Comparison of ENCODE assay signal across 8 cellular contexts in the genomic region with DNA sequence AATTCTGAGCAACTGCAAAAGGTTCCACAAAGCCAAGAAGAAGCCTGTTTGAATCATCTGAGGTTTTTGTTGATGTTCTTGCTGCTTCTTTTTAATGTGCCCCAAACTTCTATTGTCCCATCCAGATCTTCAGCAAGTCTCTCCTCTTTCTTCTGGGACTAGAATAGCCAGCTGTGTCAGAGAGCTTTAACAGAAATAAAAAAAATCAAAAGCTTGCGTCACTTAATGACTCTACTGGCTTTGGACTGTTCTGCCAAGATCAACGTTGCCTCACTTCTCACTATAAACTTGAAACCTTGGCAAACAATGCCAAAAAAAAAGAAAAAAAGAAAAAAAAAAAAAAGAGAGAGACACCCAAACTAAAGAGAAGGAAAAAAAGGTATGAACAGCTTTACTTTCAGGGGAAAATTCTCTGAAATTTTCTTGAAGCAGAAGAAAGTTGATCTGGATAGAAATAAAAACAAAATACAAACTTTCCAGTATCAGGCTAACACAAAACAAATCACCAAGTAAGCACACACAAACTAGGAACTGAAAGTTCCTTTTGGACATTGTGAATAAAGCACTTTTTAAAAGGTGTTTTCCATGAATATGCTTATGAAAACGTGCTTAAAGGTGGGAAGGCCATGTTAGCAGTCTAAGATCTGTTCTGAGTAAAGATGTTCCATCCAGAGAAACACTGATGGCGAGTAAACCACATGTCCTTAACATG. TPM values are rescaled to one million over a fixed set of nuclear protein-coding genes. Genes with fewer than 3 reads are reported as not detected.
DNase-seq lines count a peak whose midpoint lies in the region; ATAC-seq and TF ChIP-seq lines count a peak whose summit lies in the region.
"Had no signal": no experiment of that assay in that cellular context is flagged by ENCODE, and none has a peak within 500 bp of the region (broad histone marks: within the 10 kb centered on the region; RNA-seq: fewer than 3 reads in every experiment).

No MANE protein-coding gene starts in this region.

- H3K4me2 ChIP-seq in mesendoderm (ENCODE audit: low read length), result no peak overlapping the region

- peak in 2 of 4 donors; percentile 46 to 82 for TF ChIP-seq POLR2A in upper lobe of left lung (IDR thresholded peaks at IDR 0.05)

- H3K4me1 ChIP-seq in colonic mucosa, result no peaks in the 10 kb centered on the region
- peaks cover 0 to 13% of the 10 kb centered on the region in 2 donors for H3K4me1 ChIP-seq in lung (ENCODE audit: control insufficient read depth in 2 of 2, insufficient read depth in 2 of 2, low read length in 2 of 2)
- H3K4me1 ChIP-seq in upper lobe of left lung, result peaks cover 9 to 13% (median 10%) of the 10 kb centered on the region in 4 donors
- H3K4me1 ChIP-seq in mesendoderm (ENCODE audit: control insufficient read depth, low read depth, low read length), result no peaks in the 10 kb centered on the region

- H3K9me3 ChIP-seq in colonic mucosa (no peaks in the 10 kb centered on the region), lung (ENCODE audit: control insufficient read depth in 2 of 2, insufficient read depth in 1 of 2, low read length in 1 of 2) (no peaks in the 10 kb centered on the region), upper lobe of left lung (no peaks in the 10 kb centered on the region)

- H3K79me1 ChIP-seq in mesendoderm (ENCODE audit: low read length), result peaks cover 6% of the 10 kb centered on the region

- TF ChIP-seq EP300 in upper lobe of left lung (IDR thresholded peaks at IDR 0.05), result peak in 1 of 4 donors; percentile 40

- H3K36me3 ChIP-seq in colonic mucosa (no peaks in the 10 kb centered on the region), lung (ENCODE audit: control insufficient read depth in 2 of 2, insufficient read depth in 2 of 2, low read length in 2 of 2) (no peaks in the 10 kb centered on the region), upper lobe of left lung (no peaks in the 10 kb centered on the region), mesendoderm (ENCODE audit: control insufficient read depth, insufficient read depth, low read length) (no peaks in the 10 kb centered on the region)
- H3K36me3 ChIP-seq: WERI-Rb-1 had no signal

- TF ChIP-seq CTCF in colonic mucosa (IDR thresholded peaks at IDR 0.05) (no peak), lung (IDR thresholded peaks at IDR 0.05; ENCODE audit: control extremely low read depth, extremely low read depth) (no peak), upper lobe of left lung (IDR thresholded peaks at IDR 0.05) (no peak)

- no peak overlapping the region for H2AK5ac ChIP-seq in mesendoderm (ENCODE audit: low read length)

- no peaks in the 10 kb centered on the region for H3K27me3 ChIP-seq in colonic mucosa
- no peaks in the 10 kb centered on the region for H3K27me3 ChIP-seq in lung (ENCODE audit: control insufficient read depth, insufficient read depth)
- H3K27me3 ChIP-seq in upper lobe of left lung, result no peaks in the 10 kb centered on the region
- no peaks in the 10 kb centered on the region for H3K27me3 ChIP-seq in mesendoderm (ENCODE audit: insufficient read depth, low read length, poor library complexity)

- H4K5ac ChIP-seq in mesendoderm (ENCODE audit: low read length), result no peak overlapping the region

- peaks cover 3% of the 10 kb centered on the region for H3K79me2 ChIP-seq in mesendoderm (ENCODE audit: control insufficient read depth, insufficient read depth, low read length)

- H3K18ac ChIP-seq in mesendoderm (ENCODE audit: low read length), result no peak overlapping the region

- ATAC-seq in lung (ENCODE audit: insufficient read depth, low FRiP score), result no peak
- peak; percentile 82 to 91 for ATAC-seq in upper lobe of left lung (ENCODE audit: low FRiP score in 2 of 2)
- no peak for ATAC-seq in HG03175 (IDR thresholded peaks at IDR 0.05; ENCODE audit: unreplicated experiment)

- H4K8ac ChIP-seq in mesendoderm (ENCODE audit: low read depth, low read length), result no peak overlapping the region

- H3K9ac ChIP-seq in colonic mucosa (ENCODE audit: low read depth in 2 of 2, low read length in 2 of 2) (peak overlapping the region in 1 of 2 donors; percentile 75), mesendoderm (ENCODE audit: low read length) (no peak overlapping the region)

- no peak overlapping the region for H2BK120ac ChIP-seq in mesendoderm (ENCODE audit: low read depth, low read length)

- H3K23ac ChIP-seq in mesendoderm (ENCODE audit: low read length), result no peak overlapping the region

- peak overlapping the region; percentile 72 for H3K27ac ChIP-seq in colonic mucosa
- peak overlapping the region; percentile 81 to 84 for H3K27ac ChIP-seq in lung (ENCODE audit: low read depth in 1 of 2, low read length in 1 of 2)
- peak overlapping the region; percentile 75 to 80 (median 77) for H3K27ac ChIP-seq in upper lobe of left lung
- no peak overlapping the region for H3K27ac ChIP-seq in mesendoderm (ENCODE audit: low read depth, low read length)
- H3K27ac ChIP-seq: WERI-Rb-1 had no signal

- intact Hi-C loops in colonic mucosa (cut with DNase I), result no loop called here

- no peak overlapping the region for H2BK5ac ChIP-seq in mesendoderm (ENCODE audit: low read length)

- H3K4ac ChIP-seq in mesendoderm (ENCODE audit: low read depth, low read length), result no peak overlapping the region

- H3K4me3 ChIP-seq in colonic mucosa, result peak overlapping the region; percentile 19
- peak overlapping the region; percentile 9 for H3K4me3 ChIP-seq in lung
- H3K4me3 ChIP-seq in upper lobe of left lung, result peak overlapping the region in 3 of 4 donors; percentile 33 to 51 (median 51)
- no peak overlapping the region for H3K4me3 ChIP-seq in mesendoderm (ENCODE audit: low read length)

- H3K56ac ChIP-seq in mesendoderm (ENCODE audit: low read length), result no peak overlapping the region

- no peak overlapping the region for H2BK15ac ChIP-seq in mesendoderm (replicated peaks; ENCODE audit: low read depth)

- peak; percentile 38 for DNase-seq in LoVo (ENCODE audit: low spot score)
- no peak for DNase-seq in colonic mucosa
- DNase-seq in lung (ENCODE audit: low spot score), result no peak
- DNase-seq in upper lobe of left lung, result no peak
- no peak for DNase-seq in OCI-M2 (lab: John Stamatoyannopoulos, UW; ENCODE audit: unreplicated experiment)
- no peak for DNase-seq in mesendoderm
- DNase-seq: WERI-Rb-1 had no signal

- WGBS in lung, 2 donors, result 35 to 50% methylated on average over 4 of the region's 4 CpGs
- WGBS in upper lobe of left lung, 2 donors, result 31 to 34% methylated on average over 4 of the region's 4 CpGs
- WGBS in mesendoderm (ENCODE audit: extremely low coverage, insufficient coverage, low lambda C conversion rate), result no CpG with 5 or more reads among the region's 4 CpGs

RNA-seq across cellular contexts. Expression of a gene that starts 14.8 kb away (rescaled TPM):
- total RNA-seq in colonic mucosa (100 to 1,000 TPM in 1 of 2 donors, 10 to 100 TPM in 1; 70.8 to 151 TPM), lung (100 to 1,000 TPM; 102 to 165 TPM), upper lobe of left lung (100 to 1,000 TPM in 4 of 6 donors, 10 to 100 TPM in 2; 67.9 to 188 (median 120) TPM)
- 10 to 100 TPM; 19.7 to 23.4 TPM for polyA plus RNA-seq in lung
- 17.7 TPM for polyA plus RNA-seq in mesendoderm (2013, experiment 1 of 2)
- polyA plus RNA-seq in mesendoderm (2013, experiment 2 of 2), result 17.4 TPM

Comparison
In these comparisons a context has a peak if more than half of its experiments do, and no peak if none do; other contexts are left out.
1. ATAC-seq: peak in upper lobe of left lung (2 of 2); none in lung (single experiment) and HG03175 (single experiment).